ENCODE assay signal across 19 cellular contexts in the genomic region with DNA sequence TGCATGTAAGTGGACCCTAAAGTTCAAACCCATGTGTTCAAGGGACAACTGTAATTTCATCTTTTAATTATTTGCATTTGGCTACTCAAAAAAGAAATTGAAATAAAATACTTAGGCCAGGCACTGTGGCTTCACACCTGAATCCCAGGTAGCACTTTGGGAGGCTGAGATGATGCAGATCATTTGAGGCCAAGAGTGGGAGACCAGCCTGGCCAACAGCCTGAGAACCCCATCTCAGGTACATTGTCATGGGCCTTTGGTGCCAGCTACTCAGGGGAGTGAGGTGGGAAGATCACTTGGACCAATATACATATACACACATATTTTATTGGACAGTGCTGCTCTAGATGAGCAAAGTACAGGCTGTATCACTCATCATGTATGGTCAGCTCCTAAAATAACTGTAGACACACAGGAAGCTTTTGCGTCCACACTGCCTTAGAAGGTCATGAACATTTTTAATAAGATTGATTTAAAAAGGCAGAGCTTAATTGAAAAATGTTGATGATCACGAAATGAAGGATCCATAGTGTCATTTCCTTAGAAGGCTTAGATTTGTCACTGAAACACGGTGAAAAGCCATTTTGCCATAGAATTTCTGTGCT. TPM values are rescaled to one million over a fixed set of nuclear protein-coding genes. Genes with fewer than 3 reads are reported as not detected.
DNase-seq lines count a peak whose midpoint lies in the region; ATAC-seq and TF ChIP-seq lines count a peak whose summit lies in the region.
"Had no signal": no experiment of that assay in that cellular context is flagged by ENCODE, and none has a peak within 500 bp of the region (broad histone marks: within the 10 kb centered on the region; RNA-seq: fewer than 3 reads in every experiment).

No MANE protein-coding gene starts in this region.

- no peaks in the 10 kb centered on the region for H3K9me3 ChIP-seq in osteoblast (ENCODE audit: low read depth, low read length)
- H3K9me3 ChIP-seq: sigmoid colon, testis had no signal

- no peak for ATAC-seq in activated T-cell treated with anti-CD3 and anti-CD28 coated beads, Interleukin-2, amount 50 U/mL, for 72 hours (replicated peaks in 1 of 2)
- ATAC-seq in activated T-cell treated with anti-CD3 and anti-CD28 coated beads, Interleukin-2, amount 50 U/mL, for 4 hours = no peak
- no peak for ATAC-seq in HG02840 (IDR thresholded peaks at IDR 0.05; ENCODE audit: low FRiP score, unreplicated experiment)
- ATAC-seq: Right ventricle myocardium inferior had no signal

- peaks cover 58% of the 10 kb centered on the region for H3K36me3 ChIP-seq in osteoblast (ENCODE audit: insufficient read depth, low read length)

- H3K4me3 Mint-ChIP-seq in activated T-cell treated with anti-CD3 and anti-CD28 coated beads, Interleukin-2, amount 50 U/mL, for 72 hours = no peak overlapping the region
- no peak overlapping the region for H3K4me3 Mint-ChIP-seq in activated T-cell treated with anti-CD3 and anti-CD28 coated beads, Interleukin-2, amount 50 U/mL, for 4 hours
- no peak overlapping the region for H3K4me3 Mint-ChIP-seq in HFFc6
- H3K4me3 Mint-ChIP-seq in activated CD4-positive, alpha-beta memory T cell treated with anti-CD3 and anti-CD28 coated beads, Interleukin-2, amount 10 ng/mL, durations not matched to agents 7 days and 5 days = no peak overlapping the region
- no peak overlapping the region for H3K4me3 Mint-ChIP-seq in osteocyte (ENCODE audit: unreplicated experiment)

- H3K27me3 ChIP-seq in osteoblast (ENCODE audit: insufficient read depth, low read length) = no peaks in the 10 kb centered on the region
- H3K27me3 ChIP-seq: sigmoid colon, testis had no signal

- H3K4me1 ChIP-seq in osteoblast (ENCODE audit: insufficient read depth, low read length) = peaks cover 6% of the 10 kb centered on the region

- no peak for TF ChIP-seq CTCF in HFFc6 (IDR thresholded peaks at IDR 0.05)
- no peak for TF ChIP-seq CTCF in osteocyte (IDR thresholded peaks at IDR 0.05)
- TF ChIP-seq CTCF in osteoblast (IDR thresholded peaks at IDR 0.05; ENCODE audit: extremely low read depth, low read depth, low read length) = no peak

- H3K4me2 ChIP-seq in osteoblast (ENCODE audit: insufficient read depth, low read length) = no peak overlapping the region

- CTCF ChIA-PET in activated CD4-positive, alpha-beta memory T cell treated with anti-CD3 and anti-CD28 coated beads, Interleukin-2, amount 10 ng/mL, durations not matched to agents 7 days and 5 days (lab: Charles Lee) = interaction anchor here (1.0 to 1.8 kb wide), 2 partner anchors 17 to 21 kb away, joined by 3 to 4 read pairs; no protein-coding TSS in a partner anchor

- H4K20me1 ChIP-seq in osteoblast (ENCODE audit: insufficient read depth, low read length) = peaks cover 10% of the 10 kb centered on the region

- H3K4me3 ChIP-seq in osteoblast (ENCODE audit: insufficient read depth, low read length) = no peak overlapping the region
- H3K4me3 ChIP-seq: sigmoid colon, testis had no signal

- H2AFZ ChIP-seq in osteoblast (ENCODE audit: low read length) = no peak overlapping the region

- peaks cover 12 to 38% of the 10 kb centered on the region in 2 donors for H3K36me3 Mint-ChIP-seq in activated T-cell treated with anti-CD3 and anti-CD28 coated beads, Interleukin-2, amount 50 U/mL, for 72 hours (ENCODE audit: insufficient read depth in 2 of 2)
- peaks cover 30% of the 10 kb centered on the region for H3K36me3 Mint-ChIP-seq in activated T-cell treated with anti-CD3 and anti-CD28 coated beads, Interleukin-2, amount 50 U/mL, for 4 hours (ENCODE audit: insufficient read depth)
- H3K36me3 Mint-ChIP-seq in HFFc6 (ENCODE audit: low read depth) (peaks cover 45% of the 10 kb centered on the region), osteocyte (ENCODE audit: unreplicated experiment) (peaks cover 39% of the 10 kb centered on the region)
- peaks cover 62% of the 10 kb centered on the region for H3K36me3 Mint-ChIP-seq in activated CD4-positive, alpha-beta memory T cell treated with anti-CD3 and anti-CD28 coated beads, Interleukin-2, amount 10 ng/mL, durations not matched to agents 7 days and 5 days (ENCODE audit: low read depth)

- peak overlapping the region; percentile 63 for H3K27ac Mint-ChIP-seq in activated T-cell treated with anti-CD3 and anti-CD28 coated beads, Interleukin-2, amount 50 U/mL, for 72 hours
- H3K27ac Mint-ChIP-seq in HFFc6 (peak overlapping the region; percentile 30), osteocyte (ENCODE audit: unreplicated experiment) (peak overlapping the region; percentile 27)
- peak overlapping the region; percentile 58 for H3K27ac Mint-ChIP-seq in activated CD4-positive, alpha-beta memory T cell treated with anti-CD3 and anti-CD28 coated beads, Interleukin-2, amount 10 ng/mL, durations not matched to agents 7 days and 5 days

- H3K27ac ChIP-seq in osteoblast (ENCODE audit: low read depth, low read length) = no peak overlapping the region
- H3K27ac ChIP-seq: sigmoid colon, testis had no signal

- no peak for DNase-seq in activated T-cell treated with anti-CD3 and anti-CD28 coated beads, Interleukin-2, amount 50 U/mL, for 72 hours
- DNase-seq in activated T-cell treated with anti-CD3 and anti-CD28 coated beads, Interleukin-2, amount 50 U/mL, for 4 hours = no peak
- DNase-seq in HFFc6 (no peak), osteocyte (ENCODE audit: extremely low spot score, unreplicated experiment) (no peak), osteoblast (ENCODE audit: insufficient read length, low spot score, missing footprints) (no peak), NCI-H2081 (lab: John Stamatoyannopoulos, UW) (no peak)
- DNase-seq in activated CD4-positive, alpha-beta memory T cell treated with anti-CD3 and anti-CD28 coated beads, Interleukin-2, amount 10 ng/mL, durations not matched to agents 7 days and 5 days = no peak
- DNase-seq: activated CD4-positive, alpha-beta T cell treated with anti-CD3 and anti-CD28 coated beads, Interleukin-2, amount 50 U/mL, for 4 hours; activated effector memory CD4-positive, alpha-beta T cell treated with anti-CD3 and anti-CD28 coated beads, Interleukin-2, amount 50 U/mL, for 16 hours; DMS53; effector memory CD4-positive, alpha-beta T cell; mesenchymal stem cell; NCI-H187 treated with DMSO at 0.1 percent for 48 hours; NCI-H748 treated with DMSO at 0.1 percent for 48 hours; sigmoid colon; T-helper 9 cell; testis had no signal

- no peaks in the 10 kb centered on the region for H3K9me3 Mint-ChIP-seq in activated T-cell treated with anti-CD3 and anti-CD28 coated beads, Interleukin-2, amount 50 U/mL, for 72 hours
- no peaks in the 10 kb centered on the region for H3K9me3 Mint-ChIP-seq in activated T-cell treated with anti-CD3 and anti-CD28 coated beads, Interleukin-2, amount 50 U/mL, for 4 hours
- H3K9me3 Mint-ChIP-seq in HFFc6 (no peaks in the 10 kb centered on the region), osteocyte (ENCODE audit: unreplicated experiment) (no peaks in the 10 kb centered on the region)
- H3K9me3 Mint-ChIP-seq in activated CD4-positive, alpha-beta memory T cell treated with anti-CD3 and anti-CD28 coated beads, Interleukin-2, amount 10 ng/mL, durations not matched to agents 7 days and 5 days = no peaks in the 10 kb centered on the region

- no peaks in the 10 kb centered on the region for H3K27me3 Mint-ChIP-seq in activated T-cell treated with anti-CD3 and anti-CD28 coated beads, Interleukin-2, amount 50 U/mL, for 72 hours (ENCODE audit: low read depth)
- H3K27me3 Mint-ChIP-seq in activated T-cell treated with anti-CD3 and anti-CD28 coated beads, Interleukin-2, amount 50 U/mL, for 4 hours (ENCODE audit: low read depth) = no peaks in the 10 kb centered on the region
- peaks cover 7% of the 10 kb centered on the region for H3K27me3 Mint-ChIP-seq in HFFc6 (ENCODE audit: insufficient read depth)
- H3K27me3 Mint-ChIP-seq in activated CD4-positive, alpha-beta memory T cell treated with anti-CD3 and anti-CD28 coated beads, Interleukin-2, amount 10 ng/mL, durations not matched to agents 7 days and 5 days = no peaks in the 10 kb centered on the region
- H3K27me3 Mint-ChIP-seq in osteocyte (ENCODE audit: unreplicated experiment) = no peaks in the 10 kb centered on the region

- peaks cover 40% of the 10 kb centered on the region for H3K4me1 Mint-ChIP-seq in activated T-cell treated with anti-CD3 and anti-CD28 coated beads, Interleukin-2, amount 50 U/mL, for 72 hours (ENCODE audit: low read depth)
- peaks cover 28% of the 10 kb centered on the region for H3K4me1 Mint-ChIP-seq in activated T-cell treated with anti-CD3 and anti-CD28 coated beads, Interleukin-2, amount 50 U/mL, for 4 hours (ENCODE audit: low read depth)
- peaks cover 27% of the 10 kb centered on the region for H3K4me1 Mint-ChIP-seq in HFFc6 (ENCODE audit: low read depth)
- peaks cover 34% of the 10 kb centered on the region for H3K4me1 Mint-ChIP-seq in activated CD4-positive, alpha-beta memory T cell treated with anti-CD3 and anti-CD28 coated beads, Interleukin-2, amount 10 ng/mL, durations not matched to agents 7 days and 5 days
- H3K4me1 Mint-ChIP-seq in osteocyte (ENCODE audit: unreplicated experiment) = peaks cover 28% of the 10 kb centered on the region

- POLR2A ChIA-PET in activated CD4-positive, alpha-beta memory T cell treated with anti-CD3 and anti-CD28 coated beads, Interleukin-2, amount 10 ng/mL, durations not matched to agents 7 days and 5 days (lab: Charles Lee) = interaction anchor here (0.8 to 11.4 kb wide), 4 partner anchors 10 to 103 kb away, joined by 3 to 542 read pairs (median 4); a partner anchor contains a TSS

- peaks cover 30% of the 10 kb centered on the region for H3K79me2 ChIP-seq in osteoblast (ENCODE audit: insufficient read depth, low read length)

RNA-seq across cellular contexts. Expression of a gene that starts 2.5 kb away (rescaled TPM):
- total RNA-seq in activated T-cell treated with anti-CD3 and anti-CD28 coated beads, Interleukin-2, amount 50 U/mL, for 72 hours = 10 to 100 TPM; 50.7 to 53.9 TPM
- total RNA-seq in activated T-cell treated with anti-CD3 and anti-CD28 coated beads, Interleukin-2, amount 50 U/mL, for 4 hours = 10 to 100 TPM; 27.2 to 33.5 (median 29.7) TPM
- 10 to 100 TPM in 5 of 6 experiments, 1 to 10 TPM in 1; 9.7 to 13.1 (median 11.4) TPM for total RNA-seq in HFFc6 (2021; fragmentation: NEBNext Ultra II Directional; extraction: Animal tissue kit (Norgen Biotek cat#: 25700))
- 10 to 100 TPM; 44.4 to 46.6 TPM for total RNA-seq in activated CD4-positive, alpha-beta memory T cell treated with anti-CD3 and anti-CD28 coated beads, Interleukin-2, amount 10 ng/mL, durations not matched to agents 7 days and 5 days
- total RNA-seq in osteocyte (27.6 and 28.0 TPM in 2 replicates), osteoblast (18.9 and 22.8 TPM in 2 replicates)

RNA-seq across cellular contexts. Expression of a gene that starts 23.5 kb away (rescaled TPM):
- 100 to 1,000 TPM in 1 of 2 donors, 10 to 100 TPM in 1; 98.0 to 108 TPM for total RNA-seq in activated T-cell treated with anti-CD3 and anti-CD28 coated beads, Interleukin-2, amount 50 U/mL, for 72 hours
- 10 to 100 TPM; 84.7 to 97.3 (median 90.7) TPM for total RNA-seq in activated T-cell treated with anti-CD3 and anti-CD28 coated beads, Interleukin-2, amount 50 U/mL, for 4 hours
- 10 to 100 TPM; 38.7 to 52.7 (median 44.2) TPM for total RNA-seq in HFFc6 (2021; fragmentation: NEBNext Ultra II Directional; extraction: Animal tissue kit (Norgen Biotek cat#: 25700))
- 10 to 100 TPM; 90.7 to 97.4 TPM for total RNA-seq in activated CD4-positive, alpha-beta memory T cell treated with anti-CD3 and anti-CD28 coated beads, Interleukin-2, amount 10 ng/mL, durations not matched to agents 7 days and 5 days
- total RNA-seq in osteocyte (64.9 and 67.9 TPM in 2 replicates), osteoblast (41.8 and 43.1 TPM in 2 replicates)

RNA-seq across cellular contexts. Expression of a gene that starts 23.8 kb away (rescaled TPM):
- total RNA-seq in activated T-cell treated with anti-CD3 and anti-CD28 coated beads, Interleukin-2, amount 50 U/mL, for 72 hours = 100 to 1,000 TPM; 154 to 186 TPM
- total RNA-seq in activated T-cell treated with anti-CD3 and anti-CD28 coated beads, Interleukin-2, amount 50 U/mL, for 4 hours = 10 to 100 TPM; 54.7 to 62.7 (median 57.8) TPM
- total RNA-seq in HFFc6 (2021; fragmentation: NEBNext Ultra II Directional; extraction: Animal tissue kit (Norgen Biotek cat#: 25700)) = 10 to 100 TPM; 11.7 to 25.0 (median 19.6) TPM
- 100 to 1,000 TPM; 101 to 103 TPM for total RNA-seq in activated CD4-positive, alpha-beta memory T cell treated with anti-CD3 and anti-CD28 coated beads, Interleukin-2, amount 10 ng/mL, durations not matched to agents 7 days and 5 days
- total RNA-seq in osteocyte = 14.1 and 18.5 TPM in 2 replicates
- total RNA-seq in osteoblast = 12.3 and 14.7 TPM in 2 replicates
